ENCODE assay signal across 1 cellular context in the genomic region with DNA sequence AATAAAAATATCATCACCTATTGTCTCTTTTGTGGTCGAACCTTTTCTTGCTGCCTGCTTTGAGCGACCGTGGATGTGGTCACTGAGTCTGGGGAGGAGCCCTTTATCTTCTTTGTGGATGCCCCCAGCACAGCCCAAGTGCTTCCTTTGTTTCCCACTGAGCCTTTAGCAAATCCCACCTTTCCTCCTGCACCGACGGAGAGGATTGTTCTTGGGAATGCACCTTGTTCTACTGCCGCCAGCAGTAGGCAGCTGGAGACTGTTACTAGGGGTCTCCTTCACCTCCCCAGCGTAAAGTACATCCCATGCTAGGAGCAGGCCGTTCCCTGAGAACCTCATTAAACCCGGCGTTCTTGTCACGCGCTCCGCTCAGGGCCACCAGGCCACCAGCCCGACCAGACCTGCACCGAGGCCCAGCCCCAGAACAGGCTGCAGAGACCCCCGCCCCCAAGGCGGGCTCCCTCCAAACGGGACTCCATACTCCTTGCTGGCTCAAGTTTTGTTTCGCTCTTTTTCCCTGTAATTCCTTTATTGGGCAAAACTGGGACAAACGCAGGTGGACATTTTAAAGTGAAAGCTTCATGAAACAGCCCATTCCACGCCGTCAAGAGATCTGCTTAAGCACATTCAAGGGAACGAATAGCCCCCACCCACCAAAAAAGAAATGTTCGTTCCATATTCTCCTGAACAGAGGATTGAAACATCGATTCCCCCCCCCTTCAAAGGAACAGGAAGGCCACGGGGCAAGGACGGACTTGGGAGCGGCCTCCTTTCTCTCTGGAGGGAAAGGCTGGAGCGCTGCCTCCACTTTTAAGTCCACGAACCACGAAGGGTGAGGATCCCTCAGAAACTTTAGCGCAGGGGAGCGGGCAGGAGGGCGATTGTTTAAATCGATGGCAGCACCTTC.
TF ChIP-seq lines count a peak whose summit lies in the region.

No MANE protein-coding gene starts in this region.

TF ChIP-seq in HepG2, 621 proteins besides CTCF, POLR2A, EP300 and RAD21 (continued from another document and continues in another):
- TF ChIP-seq, protein P1, sequence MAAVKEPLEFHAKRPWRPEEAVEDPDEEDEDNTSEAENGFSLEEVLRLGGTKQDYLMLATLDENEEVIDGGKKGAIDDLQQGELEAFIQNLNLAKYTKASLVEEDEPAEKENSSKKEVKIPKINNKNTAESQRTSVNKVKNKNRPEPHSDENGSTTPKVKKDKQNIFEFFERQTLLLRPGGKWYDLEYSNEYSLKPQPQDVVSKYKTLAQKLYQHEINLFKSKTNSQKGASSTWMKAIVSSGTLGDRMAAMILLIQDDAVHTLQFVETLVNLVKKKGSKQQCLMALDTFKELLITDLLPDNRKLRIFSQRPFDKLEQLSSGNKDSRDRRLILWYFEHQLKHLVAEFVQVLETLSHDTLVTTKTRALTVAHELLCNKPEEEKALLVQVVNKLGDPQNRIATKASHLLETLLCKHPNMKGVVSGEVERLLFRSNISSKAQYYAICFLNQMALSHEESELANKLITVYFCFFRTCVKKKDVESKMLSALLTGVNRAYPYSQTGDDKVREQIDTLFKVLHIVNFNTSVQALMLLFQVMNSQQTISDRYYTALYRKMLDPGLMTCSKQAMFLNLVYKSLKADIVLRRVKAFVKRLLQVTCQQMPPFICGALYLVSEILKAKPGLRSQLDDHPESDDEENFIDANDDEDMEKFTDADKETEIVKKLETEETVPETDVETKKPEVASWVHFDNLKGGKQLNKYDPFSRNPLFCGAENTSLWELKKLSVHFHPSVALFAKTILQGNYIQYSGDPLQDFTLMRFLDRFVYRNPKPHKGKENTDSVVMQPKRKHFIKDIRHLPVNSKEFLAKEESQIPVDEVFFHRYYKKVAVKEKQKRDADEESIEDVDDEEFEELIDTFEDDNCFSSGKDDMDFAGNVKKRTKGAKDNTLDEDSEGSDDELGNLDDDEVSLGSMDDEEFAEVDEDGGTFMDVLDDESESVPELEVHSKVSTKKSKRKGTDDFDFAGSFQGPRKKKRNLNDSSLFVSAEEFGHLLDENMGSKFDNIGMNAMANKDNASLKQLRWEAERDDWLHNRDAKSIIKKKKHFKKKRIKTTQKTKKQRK (IDR thresholded peaks at IDR 0.05; ENCODE audit: low read length), result no peak
- TF ChIP-seq ELF4 (CRISPR knock-in tag; IDR thresholded peaks at IDR 0.05; ENCODE audit: borderline replicate concordance) (no peak), POLR2G (IDR thresholded peaks at IDR 0.05; ENCODE audit: low read depth, low read length) (peak; percentile 72), SRF (IDR thresholded peaks at IDR 0.05; ENCODE audit: low read depth, low read length) (no peak), SKI (IDR thresholded peaks at IDR 0.05; ENCODE audit: partially characterized antibody) (no peak), RARA (CRISPR knock-in tag; IDR thresholded peaks at IDR 0.05) (peak; percentile 18; the same call in 1 of the 2 replicates), ZNF431 (CRISPR knock-in tag; IDR thresholded peaks at IDR 0.05; ENCODE audit: borderline replicate concordance, low read depth) (no peak), ZBTB3 (CRISPR knock-in tag; IDR thresholded peaks at IDR 0.05; ENCODE audit: borderline replicate concordance, low read depth) (no peak), MAZ (IDR thresholded peaks at IDR 0.05; ENCODE audit: borderline replicate concordance, low read depth, low read length) (no peak), MAZ (CRISPR knock-in tag; IDR thresholded peaks at IDR 0.05; ENCODE audit: low read depth) (no peak), SP4 (CRISPR knock-in tag; IDR thresholded peaks at IDR 0.05) (no peak), EED (CRISPR knock-in tag; IDR thresholded peaks at IDR 0.05) (0 out of 2 replicates have a peak, but pooled peaks have one; percentile 49), PCBP2 (optimal IDR thresholded peaks at IDR 0.05; ENCODE audit: low read depth, low read length, poor library complexity, severe bottlenecking) (no peak), NKX3-1 (CRISPR knock-in tag; IDR thresholded peaks at IDR 0.05) (peak; percentile 80; the same call in 1 of the 2 replicates), ZNF335 (CRISPR knock-in tag; IDR thresholded peaks at IDR 0.05) (no peak), NCOA1 (CRISPR knock-in tag; IDR thresholded peaks at IDR 0.05) (no peak; the same call in 1 of the 2 replicates), ZFP36 (IDR thresholded peaks at IDR 0.05; ENCODE audit: borderline replicate concordance, low read depth, low read length, partially characterized antibody) (no peak), ZFYVE20 (CRISPR knock-in tag; IDR thresholded peaks at IDR 0.05; ENCODE audit: borderline replicate concordance, low read depth) (no peak), PRPF4 (IDR thresholded peaks at IDR 0.05; ENCODE audit: low read depth, low read length, poor library complexity, severe bottlenecking) (no peak), SOX6 (IDR thresholded peaks at IDR 0.05) (no peak), SOX6 (CRISPR knock-in tag; IDR thresholded peaks at IDR 0.05) (peak; percentile 49; the same call in 1 of the 2 replicates), ZNF180 (CRISPR knock-in tag; IDR thresholded peaks at IDR 0.05; ENCODE audit: borderline replicate concordance, low read depth) (no peak), TGIF2 (CRISPR knock-in tag; IDR thresholded peaks at IDR 0.05) (no peak), ZNF570 (CRISPR knock-in tag; IDR thresholded peaks at IDR 0.05; ENCODE audit: borderline replicate concordance) (no peak; the same call in 1 of the 2 replicates), ELF1 (CRISPR knock-in tag; IDR thresholded peaks at IDR 0.05) (no peak; the same call in 1 of the 2 replicates), ZNF558 (CRISPR knock-in tag; IDR thresholded peaks at IDR 0.05; ENCODE audit: borderline replicate concordance) (no peak), HDAC2 (CRISPR knock-in tag; IDR thresholded peaks at IDR 0.05) (peak; percentile 25; the same call in 1 of the 2 replicates), ZNF766 (CRISPR knock-in tag; IDR thresholded peaks at IDR 0.05; ENCODE audit: borderline replicate concordance) (peak; percentile 65; the same call in 1 of the 2 replicates)
- TF ChIP-seq, protein P2, sequence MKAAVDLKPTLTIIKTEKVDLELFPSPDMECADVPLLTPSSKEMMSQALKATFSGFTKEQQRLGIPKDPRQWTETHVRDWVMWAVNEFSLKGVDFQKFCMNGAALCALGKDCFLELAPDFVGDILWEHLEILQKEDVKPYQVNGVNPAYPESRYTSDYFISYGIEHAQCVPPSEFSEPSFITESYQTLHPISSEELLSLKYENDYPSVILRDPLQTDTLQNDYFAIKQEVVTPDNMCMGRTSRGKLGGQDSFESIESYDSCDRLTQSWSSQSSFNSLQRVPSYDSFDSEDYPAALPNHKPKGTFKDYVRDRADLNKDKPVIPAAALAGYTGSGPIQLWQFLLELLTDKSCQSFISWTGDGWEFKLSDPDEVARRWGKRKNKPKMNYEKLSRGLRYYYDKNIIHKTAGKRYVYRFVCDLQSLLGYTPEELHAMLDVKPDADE (CRISPR knock-in tag; IDR thresholded peaks at IDR 0.05), result no peak
- TF ChIP-seq, protein P3, sequence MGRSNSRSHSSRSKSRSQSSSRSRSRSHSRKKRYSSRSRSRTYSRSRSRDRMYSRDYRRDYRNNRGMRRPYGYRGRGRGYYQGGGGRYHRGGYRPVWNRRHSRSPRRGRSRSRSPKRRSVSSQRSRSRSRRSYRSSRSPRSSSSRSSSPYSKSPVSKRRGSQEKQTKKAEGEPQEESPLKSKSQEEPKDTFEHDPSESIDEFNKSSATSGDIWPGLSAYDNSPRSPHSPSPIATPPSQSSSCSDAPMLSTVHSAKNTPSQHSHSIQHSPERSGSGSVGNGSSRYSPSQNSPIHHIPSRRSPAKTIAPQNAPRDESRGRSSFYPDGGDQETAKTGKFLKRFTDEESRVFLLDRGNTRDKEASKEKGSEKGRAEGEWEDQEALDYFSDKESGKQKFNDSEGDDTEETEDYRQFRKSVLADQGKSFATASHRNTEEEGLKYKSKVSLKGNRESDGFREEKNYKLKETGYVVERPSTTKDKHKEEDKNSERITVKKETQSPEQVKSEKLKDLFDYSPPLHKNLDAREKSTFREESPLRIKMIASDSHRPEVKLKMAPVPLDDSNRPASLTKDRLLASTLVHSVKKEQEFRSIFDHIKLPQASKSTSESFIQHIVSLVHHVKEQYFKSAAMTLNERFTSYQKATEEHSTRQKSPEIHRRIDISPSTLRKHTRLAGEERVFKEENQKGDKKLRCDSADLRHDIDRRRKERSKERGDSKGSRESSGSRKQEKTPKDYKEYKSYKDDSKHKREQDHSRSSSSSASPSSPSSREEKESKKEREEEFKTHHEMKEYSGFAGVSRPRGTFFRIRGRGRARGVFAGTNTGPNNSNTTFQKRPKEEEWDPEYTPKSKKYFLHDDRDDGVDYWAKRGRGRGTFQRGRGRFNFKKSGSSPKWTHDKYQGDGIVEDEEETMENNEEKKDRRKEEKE (IDR thresholded peaks at IDR 0.05), result no peak
- TF ChIP-seq, protein P4, sequence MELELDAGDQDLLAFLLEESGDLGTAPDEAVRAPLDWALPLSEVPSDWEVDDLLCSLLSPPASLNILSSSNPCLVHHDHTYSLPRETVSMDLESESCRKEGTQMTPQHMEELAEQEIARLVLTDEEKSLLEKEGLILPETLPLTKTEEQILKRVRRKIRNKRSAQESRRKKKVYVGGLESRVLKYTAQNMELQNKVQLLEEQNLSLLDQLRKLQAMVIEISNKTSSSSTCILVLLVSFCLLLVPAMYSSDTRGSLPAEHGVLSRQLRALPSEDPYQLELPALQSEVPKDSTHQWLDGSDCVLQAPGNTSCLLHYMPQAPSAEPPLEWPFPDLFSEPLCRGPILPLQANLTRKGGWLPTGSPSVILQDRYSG (CRISPR knock-in tag; IDR thresholded peaks at IDR 0.05), result no peak
- TF ChIP-seq, protein P5, sequence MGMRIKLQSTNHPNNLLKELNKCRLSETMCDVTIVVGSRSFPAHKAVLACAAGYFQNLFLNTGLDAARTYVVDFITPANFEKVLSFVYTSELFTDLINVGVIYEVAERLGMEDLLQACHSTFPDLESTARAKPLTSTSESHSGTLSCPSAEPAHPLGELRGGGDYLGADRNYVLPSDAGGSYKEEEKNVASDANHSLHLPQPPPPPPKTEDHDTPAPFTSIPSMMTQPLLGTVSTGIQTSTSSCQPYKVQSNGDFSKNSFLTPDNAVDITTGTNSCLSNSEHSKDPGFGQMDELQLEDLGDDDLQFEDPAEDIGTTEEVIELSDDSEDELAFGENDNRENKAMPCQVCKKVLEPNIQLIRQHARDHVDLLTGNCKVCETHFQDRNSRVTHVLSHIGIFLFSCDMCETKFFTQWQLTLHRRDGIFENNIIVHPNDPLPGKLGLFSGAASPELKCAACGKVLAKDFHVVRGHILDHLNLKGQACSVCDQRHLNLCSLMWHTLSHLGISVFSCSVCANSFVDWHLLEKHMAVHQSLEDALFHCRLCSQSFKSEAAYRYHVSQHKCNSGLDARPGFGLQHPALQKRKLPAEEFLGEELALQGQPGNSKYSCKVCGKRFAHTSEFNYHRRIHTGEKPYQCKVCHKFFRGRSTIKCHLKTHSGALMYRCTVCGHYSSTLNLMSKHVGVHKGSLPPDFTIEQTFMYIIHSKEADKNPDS (CRISPR knock-in tag; IDR thresholded peaks at IDR 0.05), result 0 out of 2 replicates have a peak, but pooled peaks have one; percentile 73
- TF ChIP-seq, protein P6, sequence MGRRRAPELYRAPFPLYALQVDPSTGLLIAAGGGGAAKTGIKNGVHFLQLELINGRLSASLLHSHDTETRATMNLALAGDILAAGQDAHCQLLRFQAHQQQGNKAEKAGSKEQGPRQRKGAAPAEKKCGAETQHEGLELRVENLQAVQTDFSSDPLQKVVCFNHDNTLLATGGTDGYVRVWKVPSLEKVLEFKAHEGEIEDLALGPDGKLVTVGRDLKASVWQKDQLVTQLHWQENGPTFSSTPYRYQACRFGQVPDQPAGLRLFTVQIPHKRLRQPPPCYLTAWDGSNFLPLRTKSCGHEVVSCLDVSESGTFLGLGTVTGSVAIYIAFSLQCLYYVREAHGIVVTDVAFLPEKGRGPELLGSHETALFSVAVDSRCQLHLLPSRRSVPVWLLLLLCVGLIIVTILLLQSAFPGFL (CRISPR knock-in tag; IDR thresholded peaks at IDR 0.05), result no peak
- TF ChIP-seq, protein P7, sequence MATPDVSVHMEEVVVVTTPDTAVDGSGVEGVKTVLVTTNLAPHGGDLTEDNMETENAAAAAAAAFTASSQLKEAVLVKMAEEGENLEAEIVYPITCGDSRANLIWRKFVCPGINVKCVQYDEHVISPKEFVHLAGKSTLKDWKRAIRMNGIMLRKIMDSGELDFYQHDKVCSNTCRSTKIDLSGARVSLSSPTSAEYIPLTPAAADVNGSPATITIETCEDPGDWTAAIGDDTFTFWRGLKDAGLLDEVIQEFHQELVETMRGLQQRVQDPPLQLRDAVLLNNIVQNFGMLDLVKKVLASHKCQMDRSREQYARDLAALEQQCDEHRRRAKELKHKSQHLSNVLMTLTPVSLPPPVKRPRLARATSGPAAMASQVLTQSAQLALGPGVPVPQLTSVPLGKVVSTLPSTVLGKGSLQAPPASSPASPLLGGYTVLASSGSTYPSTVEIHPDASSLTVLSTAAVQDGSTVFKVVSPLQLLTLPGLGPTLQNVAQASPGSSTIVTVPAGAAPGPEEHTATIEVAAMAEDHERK (CRISPR knock-in tag; IDR thresholded peaks at IDR 0.05; ENCODE audit: low read depth), result no peak
- TF ChIP-seq, protein P8, sequence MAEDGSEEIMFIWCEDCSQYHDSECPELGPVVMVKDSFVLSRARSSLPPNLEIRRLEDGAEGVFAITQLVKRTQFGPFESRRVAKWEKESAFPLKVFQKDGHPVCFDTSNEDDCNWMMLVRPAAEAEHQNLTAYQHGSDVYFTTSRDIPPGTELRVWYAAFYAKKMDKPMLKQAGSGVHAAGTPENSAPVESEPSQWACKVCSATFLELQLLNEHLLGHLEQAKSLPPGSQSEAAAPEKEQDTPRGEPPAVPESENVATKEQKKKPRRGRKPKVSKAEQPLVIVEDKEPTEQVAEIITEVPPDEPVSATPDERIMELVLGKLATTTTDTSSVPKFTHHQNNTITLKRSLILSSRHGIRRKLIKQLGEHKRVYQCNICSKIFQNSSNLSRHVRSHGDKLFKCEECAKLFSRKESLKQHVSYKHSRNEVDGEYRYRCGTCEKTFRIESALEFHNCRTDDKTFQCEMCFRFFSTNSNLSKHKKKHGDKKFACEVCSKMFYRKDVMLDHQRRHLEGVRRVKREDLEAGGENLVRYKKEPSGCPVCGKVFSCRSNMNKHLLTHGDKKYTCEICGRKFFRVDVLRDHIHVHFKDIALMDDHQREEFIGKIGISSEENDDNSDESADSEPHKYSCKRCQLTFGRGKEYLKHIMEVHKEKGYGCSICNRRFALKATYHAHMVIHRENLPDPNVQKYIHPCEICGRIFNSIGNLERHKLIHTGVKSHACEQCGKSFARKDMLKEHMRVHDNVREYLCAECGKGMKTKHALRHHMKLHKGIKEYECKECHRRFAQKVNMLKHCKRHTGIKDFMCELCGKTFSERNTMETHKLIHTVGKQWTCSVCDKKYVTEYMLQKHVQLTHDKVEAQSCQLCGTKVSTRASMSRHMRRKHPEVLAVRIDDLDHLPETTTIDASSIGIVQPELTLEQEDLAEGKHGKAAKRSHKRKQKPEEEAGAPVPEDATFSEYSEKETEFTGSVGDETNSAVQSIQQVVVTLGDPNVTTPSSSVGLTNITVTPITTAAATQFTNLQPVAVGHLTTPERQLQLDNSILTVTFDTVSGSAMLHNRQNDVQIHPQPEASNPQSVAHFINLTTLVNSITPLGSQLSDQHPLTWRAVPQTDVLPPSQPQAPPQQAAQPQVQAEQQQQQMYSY (CRISPR knock-in tag; IDR thresholded peaks at IDR 0.05), result no peak
